ENCODE assay signal across 26 cellular contexts in genomic region chr2:74259191-74259590, GRCh38.
"Had no signal": no experiment of that assay in that cellular context is flagged by ENCODE, and none has a peak within 500 bp of the region (broad histone marks: within the 10 kb centered on the region; RNA-seq: fewer than 3 reads in every experiment).

No MANE protein-coding gene starts in this region.

- H3K27ac ChIP-seq: adrenal gland, brain microvascular endothelial cell, Peyer's patch, RWPE1 had no signal

- H3K36me3 ChIP-seq: adrenal gland, brain microvascular endothelial cell, Peyer's patch had no signal

- H3K4me1 ChIP-seq: adrenal gland, Peyer's patch had no signal

- H3K27me3 ChIP-seq: adrenal gland, Peyer's patch had no signal

- H3K9me3 ChIP-seq: adrenal gland, Peyer's patch had no signal

- ATAC-seq: activated CD8-positive, alpha-beta T cell treated with anti-CD3 and anti-CD28 coated beads, Interleukin-2, amount 10 ng/mL, durations not matched to agents 7 days and 5 days; activated naive CD4-positive, alpha-beta T cell treated with anti-CD3 and anti-CD28 coated beads, Interleukin-2, amount 50 U/mL, for 72 hours; PC-3; Right ventricle myocardium inferior had no signal

- H3K4me3 ChIP-seq: adrenal gland, K562, Peyer's patch had no signal

- DNase-seq: activated CD4-positive, alpha-beta T cell treated with anti-CD3 and anti-CD28 coated beads, Interleukin-2, amount 10 ng/mL, durations not matched to agents 7 days and 5 days; activated CD4-positive, alpha-beta T cell treated with anti-CD3 and anti-CD28 coated beads, Interleukin-2, amount 50 U/mL, for 48 hours; activated CD8-positive, alpha-beta T cell treated with anti-CD3 and anti-CD28 coated beads, Interleukin-2, amount 10 ng/mL, durations not matched to agents 7 days and 5 days; activated gamma-delta T cell treated with Interleukin-2 at 50 U/mL for 16 hours; activated naive CD4-positive, alpha-beta T cell treated with anti-CD3 and anti-CD28 coated beads for 36 hours; activated T-cell treated with anti-CD3 and anti-CD28 coated beads, Interleukin-2, amount 50 U/mL, for 24 hours; anterior cingulate cortex; brain microvascular endothelial cell; MV-4-11; NCI-H1092; NCI-H1436 treated with DMSO at 0.1 percent for 48 hours; NCI-H1694 treated with DMSO at 0.1 percent for 48 hours; NCI-H2029; NCI-H2171; NCI-H510A treated with DMSO at 0.1 percent for 48 hours; NCI-H526 treated with DMSO at 0.1 percent for 48 hours; NK-92 treated with Interleukin-12 subunit alpha and Interleukin-12 subunit beta, amount 100 ng/mL, for 24 hours; PC-3; Peyer's patch; SIG-M5; T1000 had no signal
